In the genomic region with DNA sequence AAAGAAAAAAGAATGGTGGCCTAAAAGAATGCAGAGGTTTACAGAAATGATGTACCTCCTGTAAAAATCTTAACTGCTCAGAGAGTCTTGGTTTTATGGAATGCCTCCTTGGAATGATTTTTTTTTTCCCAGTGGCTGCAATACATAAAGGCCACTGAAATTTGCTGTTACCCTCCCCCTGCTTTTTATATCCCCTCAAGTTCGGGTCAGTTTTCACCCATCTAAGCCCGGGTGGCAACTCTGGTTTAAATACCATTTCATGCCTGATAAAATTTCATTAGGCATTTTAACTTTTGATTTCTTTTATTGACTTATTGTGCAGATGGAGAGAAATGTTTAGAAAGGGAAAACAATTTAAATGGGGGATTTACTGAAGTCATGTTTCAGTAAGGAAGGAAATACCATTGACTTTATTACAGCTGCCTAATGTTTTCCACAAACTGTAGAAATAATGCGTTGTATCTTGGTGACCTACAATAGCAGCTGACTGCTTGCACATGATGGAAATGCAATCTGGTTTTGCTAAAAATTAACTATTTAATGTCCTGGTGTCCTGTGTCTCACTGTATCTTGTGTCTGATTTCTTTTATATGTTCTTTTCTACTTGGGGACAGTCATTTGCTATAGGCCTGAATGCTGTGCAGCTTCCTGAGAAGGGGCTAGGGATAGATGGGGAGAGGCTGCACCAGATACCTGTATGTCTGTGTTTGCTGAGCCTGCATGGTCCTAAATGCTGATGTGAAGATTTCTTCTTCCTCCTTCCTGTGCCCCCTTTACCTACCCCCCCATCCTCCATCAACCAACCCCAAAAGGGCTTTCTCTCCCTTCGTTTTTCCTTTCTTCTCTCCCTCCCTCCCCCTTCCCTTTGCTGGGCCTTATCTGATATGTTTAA, we compare ENCODE assay signal across 11 cellular contexts.
A peak's percentile ranks its signal among the peaks of the same experiment; 100 is the strongest.
DNase-seq lines count a peak whose midpoint lies in the region; ATAC-seq, FAIRE-seq and TF ChIP-seq lines count a peak whose summit lies in the region.
"Had no signal": no experiment of that assay in that cellular context is flagged by ENCODE, and none has a peak within 500 bp of the region (broad histone marks: within the 10 kb centered on the region; RNA-seq: fewer than 3 reads in every experiment).

No MANE protein-coding gene starts in this region.

- H3K36me3 ChIP-seq in naive thymus-derived CD4-positive, alpha-beta T cell (ENCODE audit: control insufficient read depth in 2 of 3, insufficient read depth in 3 of 3, low read length in 3 of 3), result no peaks in the 10 kb centered on the region
- no peaks in the 10 kb centered on the region for H3K36me3 ChIP-seq in MM.1S (replicated peaks; ENCODE audit: insufficient read depth, low read length)
- no peaks in the 10 kb centered on the region for H3K36me3 ChIP-seq in effector memory CD4-positive, alpha-beta T cell (ENCODE audit: control insufficient read depth, insufficient read depth, low read length)

- H3K27ac ChIP-seq in naive thymus-derived CD4-positive, alpha-beta T cell (ENCODE audit: low read depth, low read length), result no peak overlapping the region
- H3K27ac ChIP-seq in MM.1S (ENCODE audit: low read length), result no peak overlapping the region
- no peak overlapping the region for H3K27ac ChIP-seq in effector memory CD4-positive, alpha-beta T cell (ENCODE audit: insufficient read depth, low read length, poor library complexity, severe bottlenecking)

- peaks cover 9 to 18% (median 14%) of the 10 kb centered on the region in 7 donors for H3K4me1 Mint-ChIP-seq in naive thymus-derived CD4-positive, alpha-beta T cell
- no peaks in the 10 kb centered on the region for H3K4me1 Mint-ChIP-seq in activated T-helper 17 cell treated with anti-CD3 and anti-CD28 coated beads, Interleukin-2, amount 50 U/mL, for 72 hours

- peak; percentile 90 for FAIRE-seq in endometrium (lab: Jason Lieb, UNC)

- POLR2A ChIA-PET in naive thymus-derived CD4-positive, alpha-beta T cell (lab: Charles Lee), result interaction anchor here (0.6 kb wide), 1 partner anchor 385 kb away, joined by 3 read pairs; no protein-coding TSS in a partner anchor

- peaks cover 0 to 6% (median 5%) of the 10 kb centered on the region in 5 donors for H3K27me3 Mint-ChIP-seq in naive thymus-derived CD4-positive, alpha-beta T cell
- no peaks in the 10 kb centered on the region for H3K27me3 Mint-ChIP-seq in activated T-helper 17 cell treated with anti-CD3 and anti-CD28 coated beads, Interleukin-2, amount 50 U/mL, for 72 hours

- CTCF ChIA-PET in naive thymus-derived CD4-positive, alpha-beta T cell (lab: Charles Lee), result no interaction called here

- H3K4me3 Mint-ChIP-seq in naive thymus-derived CD4-positive, alpha-beta T cell, result peak overlapping the region in 2 of 10 donors; percentile 10 to 15
- no peak overlapping the region for H3K4me3 Mint-ChIP-seq in activated T-helper 17 cell treated with anti-CD3 and anti-CD28 coated beads, Interleukin-2, amount 50 U/mL, for 72 hours
- H3K4me3 Mint-ChIP-seq: CD8-positive, alpha-beta T cell had no signal

- no peak overlapping the region for H3K9ac ChIP-seq in MM.1S (ENCODE audit: low read length)

- no peaks in the 10 kb centered on the region for H3K9me2 ChIP-seq in MM.1S (replicated peaks; ENCODE audit: insufficient read depth, low read length)

- intact Hi-C loops in naive thymus-derived CD4-positive, alpha-beta T cell (cut with micrococcal nuclease), result no loop called here

- DNase-seq in AG10803 (ENCODE audit: low read depth) (peak; percentile 83), NCI-H524 (lab: John Stamatoyannopoulos, UW) (peak; percentile 33 to 74), MM.1S (no peak)
- DNase-seq in naive thymus-derived CD4-positive, alpha-beta T cell, result no peak
- no peak for DNase-seq in effector memory CD4-positive, alpha-beta T cell
- DNase-seq: activated CD4-positive, alpha-beta T cell treated with anti-CD3 and anti-CD28 coated beads, Interleukin-2, amount 50 U/mL, for 48 hours; CD8-positive, alpha-beta T cell; stimulated activated CD4-positive, alpha-beta T cell treated with anti-CD3 and anti-CD28 coated beads, Interleukin-1b, Interleukin-23, amount 100 ng/mL, for 48 hours had no signal

- TF ChIP-seq CTCF in AG10803 (conservative IDR thresholded peaks at IDR 0.05; ENCODE audit: low read length), result no peak
- TF ChIP-seq CTCF in MM.1S (IDR thresholded peaks at IDR 0.05; ENCODE audit: low read length), result no peak

- H3K9me3 ChIP-seq in naive thymus-derived CD4-positive, alpha-beta T cell (ENCODE audit: control insufficient read depth in 2 of 3, low read length in 3 of 3), result no peaks in the 10 kb centered on the region
- no peaks in the 10 kb centered on the region for H3K9me3 ChIP-seq in MM.1S (replicated peaks; ENCODE audit: insufficient read depth, low read length)
- H3K9me3 ChIP-seq in effector memory CD4-positive, alpha-beta T cell (ENCODE audit: control insufficient read depth, low read length), result no peaks in the 10 kb centered on the region

- H3K4me1 ChIP-seq in naive thymus-derived CD4-positive, alpha-beta T cell (ENCODE audit: control insufficient read depth in 2 of 2, insufficient read depth in 2 of 2, low read length in 2 of 2), result no peaks in the 10 kb centered on the region
- no peaks in the 10 kb centered on the region for H3K4me1 ChIP-seq in MM.1S (ENCODE audit: low read length)
- no peaks in the 10 kb centered on the region for H3K4me1 ChIP-seq in effector memory CD4-positive, alpha-beta T cell (ENCODE audit: control insufficient read depth, insufficient read depth, low read length, poor library complexity, severe bottlenecking)

- no peaks in the 10 kb centered on the region for H3F3A ChIP-seq in MM.1S (ENCODE audit: insufficient read depth, low read length)

- ATAC-seq in naive thymus-derived CD4-positive, alpha-beta T cell, result no peak
- no peak for ATAC-seq in activated T-helper 17 cell treated with anti-CD3 and anti-CD28 coated beads, Interleukin-2, amount 50 U/mL, for 72 hours (replicated peaks)
- no peak for ATAC-seq in HG03280 (IDR thresholded peaks at IDR 0.05; ENCODE audit: unreplicated experiment)
- ATAC-seq: CD8-positive, alpha-beta T cell had no signal

- H3K4me3 ChIP-seq in AG10803 (ENCODE audit: low read length) (no peak overlapping the region; the same call in 1 of the 2 replicates), MM.1S (ENCODE audit: low read length) (no peak overlapping the region)
- H3K4me3 ChIP-seq in naive thymus-derived CD4-positive, alpha-beta T cell (ENCODE audit: low read length), result no peak overlapping the region
- no peak overlapping the region for H3K4me3 ChIP-seq in effector memory CD4-positive, alpha-beta T cell (ENCODE audit: insufficient read depth, low read depth, low read length, poor library complexity, severe bottlenecking)

- H3K27me3 ChIP-seq in naive thymus-derived CD4-positive, alpha-beta T cell (ENCODE audit: control insufficient read depth in 2 of 2, insufficient read depth in 2 of 2, low read length in 2 of 2), result no peaks in the 10 kb centered on the region
- H3K27me3 ChIP-seq in MM.1S (replicated peaks; ENCODE audit: insufficient read depth, low read length), result no peaks in the 10 kb centered on the region
- no peaks in the 10 kb centered on the region for H3K27me3 ChIP-seq in effector memory CD4-positive, alpha-beta T cell (replicated peaks; ENCODE audit: control insufficient read depth, insufficient read depth, low read length, poor library complexity, severe bottlenecking)

- H3K79me2 ChIP-seq in MM.1S (ENCODE audit: low read length), result no peaks in the 10 kb centered on the region

- H2AFZ ChIP-seq in MM.1S (ENCODE audit: low read length), result no peak overlapping the region

- H3K27ac Mint-ChIP-seq in naive thymus-derived CD4-positive, alpha-beta T cell, result peak overlapping the region in 5 of 9 donors; percentile 27 to 78 (median 59)
- H3K27ac Mint-ChIP-seq in activated T-helper 17 cell treated with anti-CD3 and anti-CD28 coated beads, Interleukin-2, amount 50 U/mL, for 72 hours, result no peak overlapping the region

- no peak overlapping the region for H3K4me2 ChIP-seq in MM.1S (ENCODE audit: low read depth, low read length)

- peaks cover 0 to 3% (median 0%) of the 10 kb centered on the region in 5 donors for H3K36me3 Mint-ChIP-seq in naive thymus-derived CD4-positive, alpha-beta T cell
- no peaks in the 10 kb centered on the region for H3K36me3 Mint-ChIP-seq in activated T-helper 17 cell treated with anti-CD3 and anti-CD28 coated beads, Interleukin-2, amount 50 U/mL, for 72 hours (ENCODE audit: low read depth)
- H3K36me3 Mint-ChIP-seq: CD8-positive, alpha-beta T cell had no signal

- no peaks in the 10 kb centered on the region for H4K20me1 ChIP-seq in MM.1S (ENCODE audit: insufficient read depth, low read length)

- H3K9me3 Mint-ChIP-seq in naive thymus-derived CD4-positive, alpha-beta T cell, result peaks cover 0 to 5% (median 0%) of the 10 kb centered on the region in 11 donors
- no peaks in the 10 kb centered on the region for H3K9me3 Mint-ChIP-seq in activated T-helper 17 cell treated with anti-CD3 and anti-CD28 coated beads, Interleukin-2, amount 50 U/mL, for 72 hours
- H3K9me3 Mint-ChIP-seq: CD8-positive, alpha-beta T cell had no signal

Comparison
In these comparisons a context has a peak if more than half of its experiments do, and no peak if none do; other contexts are left out.
1. DNase-seq: peak in AG10803 (single experiment) and NCI-H524 (2 of 2); none in naive thymus-derived CD4-positive, alpha-beta T cell (0 of 9), MM.1S (single experiment) and effector memory CD4-positive, alpha-beta T cell (0 of 3).